16 cellular contexts compared by ENCODE assay signal in genomic region chr11:35084817-35085424, GRCh38. TPM values are rescaled to one million over a fixed set of nuclear protein-coding genes. Genes with fewer than 3 reads are reported as not detected.
DNase-seq lines count a peak whose midpoint lies in the region; ATAC-seq and TF ChIP-seq lines count a peak whose summit lies in the region.
"Had no signal": no experiment of that assay in that cellular context is flagged by ENCODE, and none has a peak within 500 bp of the region (broad histone marks: within the 10 kb centered on the region; RNA-seq: fewer than 3 reads in every experiment).

No MANE protein-coding gene starts in this region.

- H3K4me1 ChIP-seq in mammary epithelial cell (ENCODE audit: insufficient read depth, low read length) (peaks cover 60% of the 10 kb centered on the region), upper lobe of right lung (peaks cover 50% of the 10 kb centered on the region)

- no peak overlapping the region for H3K4me3 ChIP-seq in mammary epithelial cell (replicated peaks in 1 of 3; ENCODE audit: insufficient read depth in 1 of 3, low read depth in 2 of 3, low read length in 3 of 3)
- no peak overlapping the region for H3K4me3 ChIP-seq in upper lobe of right lung
- H3K4me3 ChIP-seq: MG63 had no signal

- no peaks in the 10 kb centered on the region for H3K27me3 Mint-ChIP-seq in naive B cell

- no TSS peak for BruUV-seq in mammary epithelial cell (replicated peaks; lab: Mats Ljungman, UMichigan)

- in situ Hi-C loops in mammary epithelial cell (cut with MboI; ENCODE audit: low sequenced_read_pairs in 2 of 2) = no loop called here

- TF ChIP-seq CTCF in mammary epithelial cell (conservative IDR thresholded peaks at IDR 0.05 in 1 of 2, IDR thresholded peaks at IDR 0.05 in 1 of 2; ENCODE audit: extremely low read depth in 1 of 2, insufficient read depth in 1 of 2, low read depth in 1 of 2, low read length in 2 of 2) (no peak), upper lobe of right lung (IDR thresholded peaks at IDR 0.05) (no peak)

- no peak overlapping the region for H3K9ac ChIP-seq in mammary epithelial cell (ENCODE audit: insufficient read depth, low read length)

- ATAC-seq in Right ventricle myocardium superior (ENCODE audit: poor library complexity) (peak; percentile 33), naive B cell (ENCODE audit: low read depth in 2 of 2) (no peak), upper lobe of right lung (no peak), GM18867 (IDR thresholded peaks at IDR 0.05; ENCODE audit: unreplicated experiment) (no peak), HG02840 (IDR thresholded peaks at IDR 0.05; ENCODE audit: low FRiP score, unreplicated experiment) (no peak)

- H3K9me3 Mint-ChIP-seq in naive B cell = peaks cover 0 to 3% (median 0%) of the 10 kb centered on the region in 7 donors

- peak overlapping the region; percentile 96 for H3K27ac ChIP-seq in mammary epithelial cell (ENCODE audit: insufficient read depth, low read depth, low read length)
- peak overlapping the region; percentile 81 for H3K27ac ChIP-seq in upper lobe of right lung
- H3K27ac ChIP-seq: neutrophil had no signal

- no peak overlapping the region for H3K4me3 Mint-ChIP-seq in naive B cell
- H3K4me3 Mint-ChIP-seq: H9 had no signal

- H3K4me1 Mint-ChIP-seq in naive B cell = peaks cover 61 to 80% (median 64%) of the 10 kb centered on the region in 3 donors

- H3K9me3 ChIP-seq in mammary epithelial cell (replicated peaks; ENCODE audit: insufficient read depth, low read length) (no peaks in the 10 kb centered on the region), upper lobe of right lung (no peaks in the 10 kb centered on the region)
- H3K9me3 ChIP-seq: neutrophil had no signal

- DNase-seq in Right ventricle myocardium superior (no peak), cardiac septum (ENCODE audit: low spot score) (no peak), mammary epithelial cell (no peak), naive B cell (no peak), upper lobe of right lung (no peak), activated gamma-delta T cell treated with Interleukin-2 at 50 U/mL for 16 hours (no peak)
- DNase-seq: activated CD4-positive, CD25-positive, alpha-beta regulatory T cell treated with anti-CD3 and anti-CD28 coated beads, Interleukin-2, amount 50 U/mL, for 72 hours; GF-D8; H9; mesendoderm; NCI-H2029; NCI-H526 treated with DMSO at 0.1 percent for 48 hours had no signal

- peak overlapping the region; percentile 99 to 100 (median 100) for H3K27ac Mint-ChIP-seq in naive B cell
- H3K27ac Mint-ChIP-seq: H9 had no signal

- H3K36me3 Mint-ChIP-seq in naive B cell = no peaks in the 10 kb centered on the region

- dilution Hi-C loops in mammary epithelial cell (cut with HindIII; ENCODE audit: low sequenced_read_pairs) = loop anchor here (5.0 kb wide), 2 partner anchors 53 to 78 kb away; no protein-coding TSS in a partner anchor

- no peaks in the 10 kb centered on the region for H3K79me2 ChIP-seq in mammary epithelial cell (ENCODE audit: insufficient read depth, low read length)

- H3K36me3 ChIP-seq in mammary epithelial cell (ENCODE audit: insufficient read depth, low read length) = no peaks in the 10 kb centered on the region
- H3K36me3 ChIP-seq in upper lobe of right lung = no peaks in the 10 kb centered on the region
- H3K36me3 ChIP-seq: neutrophil had no signal

- no peak overlapping the region for H2AFZ ChIP-seq in mammary epithelial cell (ENCODE audit: low read depth, low read length)

- H3K4me2 ChIP-seq in mammary epithelial cell (ENCODE audit: insufficient read depth, low read depth, low read length) = no peak overlapping the region

- 94% methylated on average over 2 of the region's 2 CpGs for WGBS in mammary epithelial cell (ENCODE audit: low coverage, missing lambda C conversion rate)

- CTCF ChIA-PET in mammary epithelial cell (lab: Charles Lee; ENCODE audit: low non-redundant PET) = no interaction called here

- no peaks in the 10 kb centered on the region for H4K20me1 ChIP-seq in mammary epithelial cell (ENCODE audit: insufficient read depth, low read length)

- H3K27me3 ChIP-seq in mammary epithelial cell (ENCODE audit: insufficient read depth, low read length) (no peaks in the 10 kb centered on the region), upper lobe of right lung (no peaks in the 10 kb centered on the region)
- H3K27me3 ChIP-seq: MG63 had no signal

- intact Hi-C loops in Right ventricle myocardium superior (cut with DNase I) (no loop called here), cardiac septum (cut with DNase I) (no loop called here), mammary epithelial cell (cut with micrococcal nuclease) (no loop called here), upper lobe of right lung (cut with DNase I) (no loop called here)

RNA-seq across cellular contexts. Expression of gene CD44, which starts 54.0 kb away (rescaled TPM):
- 15.4 TPM for total RNA-seq in Right ventricle myocardium superior
- 55.6 TPM for total RNA-seq in cardiac septum
- 1,000 to 10,000 TPM; 1,362 to 2,544 TPM for total RNA-seq in mammary epithelial cell
- 2,091 TPM for polyA plus RNA-seq in mammary epithelial cell
- 2,638 TPM for polyA minus RNA-seq in mammary epithelial cell
- polyA plus RNA-seq in naive B cell (ENCODE audit: low read depth in 6 of 6) = 100 to 1,000 TPM; 156 to 277 (median 187) TPM
- total RNA-seq in upper lobe of right lung = 548 TPM
